21 cellular contexts compared by ENCODE assay signal in genomic region chr18:35983818-35984217, GRCh38.
DNase-seq lines count a peak whose midpoint lies in the region; ATAC-seq, FAIRE-seq and TF ChIP-seq lines count a peak whose summit lies in the region.
"Had no signal": no experiment of that assay in that cellular context is flagged by ENCODE, and none has a peak within 500 bp of the region (broad histone marks: within the 10 kb centered on the region; RNA-seq: fewer than 3 reads in every experiment).

No MANE protein-coding gene starts in this region.

- no peak overlapping the region for H2AFZ ChIP-seq in DND-41 (ENCODE audit: low read depth, low read length)

- ATAC-seq in DND-41 (ENCODE audit: insufficient read depth, low read depth) (0 out of 3 replicates have a peak, but pooled peaks have one; percentile 35), T-helper 17 cell (no peak), GM18520 (IDR thresholded peaks at IDR 0.05; ENCODE audit: unreplicated experiment) (no peak), GM18907 (IDR thresholded peaks at IDR 0.05; ENCODE audit: unreplicated experiment) (no peak)
- ATAC-seq: activated CD4-positive, CD25-positive, alpha-beta regulatory T cell treated with anti-CD3 and anti-CD28 coated beads, Interleukin-2, amount 50 U/mL, for 24 hours; body of pancreas; left ventricle myocardium superior had no signal

- H3K27me3 Mint-ChIP-seq in T-helper 17 cell (no peaks in the 10 kb centered on the region), osteocyte (ENCODE audit: unreplicated experiment) (no peaks in the 10 kb centered on the region)

- H4K20me1 ChIP-seq in DND-41 (ENCODE audit: insufficient read depth, low read length), result no peaks in the 10 kb centered on the region

- H3K36me3 Mint-ChIP-seq in T-helper 17 cell (ENCODE audit: low read depth) (peaks cover 4% of the 10 kb centered on the region), osteocyte (ENCODE audit: unreplicated experiment) (peaks cover 31% of the 10 kb centered on the region)

- peaks cover 31% of the 10 kb centered on the region for H3K36me3 ChIP-seq in DND-41 (ENCODE audit: insufficient read depth, low read length)

- DNase-seq in DND-41, result no peak
- DNase-seq in T-helper 17 cell, result no peak
- DNase-seq in epithelial cell of prostate (ENCODE audit: low read depth, low spot score), result no peak
- no peak for DNase-seq in osteocyte (ENCODE audit: extremely low spot score, unreplicated experiment)
- DNase-seq in stimulated activated naive CD4-positive, alpha-beta T cell treated with Interleukin-2 at 50 U/mL for 16 hours (lab: John Stamatoyannopoulos, UW), result no peak
- DNase-seq in GM12891 (ENCODE audit: insufficient read length, low spot score), result no peak
- DNase-seq: activated CD8-positive, alpha-beta memory T cell treated with anti-CD3 and anti-CD28 coated beads for 24 hours; activated naive CD4-positive, alpha-beta T cell treated with anti-CD3 and anti-CD28 coated beads, Interleukin-2, amount 50 U/mL, for 16 hours; activated T-cell treated with anti-CD3 and anti-CD28 coated beads, Interleukin-2, amount 50 U/mL, for 48 hours; body of pancreas; Caco-2; cortex of kidney; left ventricle myocardium superior; NCI-H1694 treated with DMSO at 0.1 percent for 48 hours; NCI-H446; Peyer's patch had no signal

- peaks cover 5% of the 10 kb centered on the region for H3K9me3 Mint-ChIP-seq in osteocyte (ENCODE audit: unreplicated experiment)

- no peak overlapping the region for H3K4me2 ChIP-seq in DND-41 (ENCODE audit: insufficient read depth, low read length)

- TF ChIP-seq CTCF in DND-41 (IDR thresholded peaks at IDR 0.05; ENCODE audit: borderline replicate concordance, extremely low read depth, low read length, poor library complexity, severe bottlenecking) (no peak), osteocyte (IDR thresholded peaks at IDR 0.05) (no peak)

- H3K4me3 Mint-ChIP-seq in T-helper 17 cell, result no peak overlapping the region
- no peak overlapping the region for H3K4me3 Mint-ChIP-seq in osteocyte (ENCODE audit: unreplicated experiment)

- no peak overlapping the region for H3K4me3 ChIP-seq in DND-41 (ENCODE audit: low read depth in 1 of 2, low read length in 2 of 2)
- H3K4me3 ChIP-seq: body of pancreas, Peyer's patch, SK-N-MC, thoracic aorta had no signal

- H3K79me2 ChIP-seq in DND-41 (ENCODE audit: insufficient read depth, low read length), result no peaks in the 10 kb centered on the region

- H3K27ac ChIP-seq in DND-41 (ENCODE audit: low read length), result no peak overlapping the region
- peak overlapping the region; percentile 31 for H3K27ac ChIP-seq in epithelial cell of prostate
- H3K27ac ChIP-seq: body of pancreas, Peyer's patch, thoracic aorta had no signal

- TF ChIP-seq POLR2A in GM12891 (IDR thresholded peaks at IDR 0.05; ENCODE audit: low read depth, low read length), result no peak

- peaks cover 3% of the 10 kb centered on the region for H3K4me1 Mint-ChIP-seq in T-helper 17 cell
- peaks cover 25% of the 10 kb centered on the region for H3K4me1 Mint-ChIP-seq in osteocyte (ENCODE audit: unreplicated experiment)

- H3K27ac Mint-ChIP-seq in T-helper 17 cell (peak overlapping the region; percentile 2), osteocyte (ENCODE audit: unreplicated experiment) (peak overlapping the region; percentile 80)

- H3K4me1 ChIP-seq in DND-41 (ENCODE audit: insufficient read depth, low read length), result no peaks in the 10 kb centered on the region
- H3K4me1 ChIP-seq: body of pancreas, Caco-2, Peyer's patch had no signal

- no peaks in the 10 kb centered on the region for H3K9me3 ChIP-seq in DND-41 (ENCODE audit: insufficient read depth, low read length, severe bottlenecking)
- no peaks in the 10 kb centered on the region for H3K9me3 ChIP-seq in T-helper 17 cell (ENCODE audit: control insufficient read depth, low read length, poor library complexity, severe bottlenecking)
- H3K9me3 ChIP-seq: body of pancreas, Caco-2, Peyer's patch, thoracic aorta had no signal

- no peak for FAIRE-seq in GM12891 (lab: Jason Lieb, UNC)

- H3K9ac ChIP-seq in DND-41 (ENCODE audit: low read depth, low read length), result no peak overlapping the region

- H3K27me3 ChIP-seq in DND-41 (ENCODE audit: insufficient read depth, low read length, poor library complexity), result no peaks in the 10 kb centered on the region
- H3K27me3 ChIP-seq: body of pancreas, Peyer's patch had no signal

TF ChIP-seq in GM12891, 5 proteins besides CTCF, POLR2A, EP300 and RAD21:
- TF ChIP-seq PAX5 (IDR thresholded peaks at IDR 0.05; ENCODE audit: insufficient read depth, low read length, severe bottlenecking) (no peak), POU2F2 (IDR thresholded peaks at IDR 0.05; ENCODE audit: low read depth, low read length) (no peak), TAF1 (IDR thresholded peaks at IDR 0.05; ENCODE audit: low read depth, low read length) (no peak), POLR2AphosphoS5 (IDR thresholded peaks at IDR 0.05; ENCODE audit: low read depth, low read length) (no peak), SPI1 (IDR thresholded peaks at IDR 0.05; ENCODE audit: low read depth, low read length) (no peak)
